In the genomic region with DNA sequence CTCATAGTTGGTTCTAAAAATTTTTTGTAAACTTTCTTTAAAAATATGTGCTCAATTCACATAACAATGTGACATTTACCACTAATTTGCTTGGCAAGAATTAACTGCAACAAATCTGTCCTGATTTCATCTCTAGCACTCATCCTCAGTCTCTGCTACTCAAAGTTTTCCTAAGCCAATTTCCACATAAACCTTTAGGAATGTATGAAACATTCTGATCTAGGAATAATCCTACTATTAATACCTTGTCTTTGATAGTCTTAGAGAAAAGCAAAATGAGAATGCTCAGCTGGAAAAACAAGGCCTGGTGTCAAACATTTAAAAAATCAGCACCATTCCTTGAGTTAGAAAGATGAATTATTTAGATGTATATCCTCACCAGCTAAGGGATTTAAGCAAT, we compare ENCODE assay signal across 1 cellular context.
TF ChIP-seq lines count a peak whose summit lies in the region.

No MANE protein-coding gene starts in this region.

TF ChIP-seq in IMR-90, 13 proteins besides CTCF, POLR2A, EP300 and RAD21:
- no peak for TF ChIP-seq USF2 (IDR thresholded peaks at IDR 0.05; ENCODE audit: low read depth, low read length)
- no peak for TF ChIP-seq SMC3 (IDR thresholded peaks at IDR 0.05; ENCODE audit: low read depth, low read length)
- no peak for TF ChIP-seq RFX5 (IDR thresholded peaks at IDR 0.05; ENCODE audit: low read depth, low read length)
- no peak for TF ChIP-seq RCOR1 (IDR thresholded peaks at IDR 0.05; ENCODE audit: insufficient replicate concordance, low read length)
- TF ChIP-seq CEBPB (IDR thresholded peaks at IDR 0.05; ENCODE audit: low read depth, low read length): no peak
- TF ChIP-seq FOS (IDR thresholded peaks at IDR 0.05; ENCODE audit: low read depth, low read length): no peak
- no peak for TF ChIP-seq BHLHE40 (IDR thresholded peaks at IDR 0.05; ENCODE audit: low read depth, low read length)
- no peak for TF ChIP-seq MAFK (IDR thresholded peaks at IDR 0.05; ENCODE audit: low read depth, low read length)
- no peak for TF ChIP-seq MAZ (IDR thresholded peaks at IDR 0.05; ENCODE audit: borderline replicate concordance, low read depth, low read length)
- TF ChIP-seq MXI1 (IDR thresholded peaks at IDR 0.05; ENCODE audit: borderline replicate concordance, low read depth, low read length): no peak
- no peak for TF ChIP-seq NFE2L2 (IDR thresholded peaks at IDR 0.05; ENCODE audit: low read depth, low read length)
- no peak for TF ChIP-seq CHD1 (IDR thresholded peaks at IDR 0.05; ENCODE audit: low read depth, low read length)
- TF ChIP-seq, protein P1, sequence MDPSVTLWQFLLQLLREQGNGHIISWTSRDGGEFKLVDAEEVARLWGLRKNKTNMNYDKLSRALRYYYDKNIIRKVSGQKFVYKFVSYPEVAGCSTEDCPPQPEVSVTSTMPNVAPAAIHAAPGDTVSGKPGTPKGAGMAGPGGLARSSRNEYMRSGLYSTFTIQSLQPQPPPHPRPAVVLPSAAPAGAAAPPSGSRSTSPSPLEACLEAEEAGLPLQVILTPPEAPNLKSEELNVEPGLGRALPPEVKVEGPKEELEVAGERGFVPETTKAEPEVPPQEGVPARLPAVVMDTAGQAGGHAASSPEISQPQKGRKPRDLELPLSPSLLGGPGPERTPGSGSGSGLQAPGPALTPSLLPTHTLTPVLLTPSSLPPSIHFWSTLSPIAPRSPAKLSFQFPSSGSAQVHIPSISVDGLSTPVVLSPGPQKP (IDR thresholded peaks at IDR 0.05; ENCODE audit: borderline replicate concordance, low read depth, low read length): no peak
